ENCODE assay signal across 8 cellular contexts in genomic region chr9:131407717-131408195, GRCh38. TPM values are rescaled to one million over a fixed set of nuclear protein-coding genes. Genes with fewer than 3 reads are reported as not detected.
A peak's percentile ranks its signal among the peaks of the same experiment; 100 is the strongest.
DNase-seq lines count a peak whose midpoint lies in the region; ATAC-seq, FAIRE-seq and TF ChIP-seq lines count a peak whose summit lies in the region.

No MANE protein-coding gene starts in this region.

- TF ChIP-seq POLR2A in right lobe of liver (IDR thresholded peaks at IDR 0.05): no peak
- no peak for TF ChIP-seq POLR2A in GM12892 (IDR thresholded peaks at IDR 0.05; ENCODE audit: low read depth, low read length)

- H3K4me3 ChIP-seq in right lobe of liver: no peak overlapping the region

- H3K9me3 ChIP-seq in right lobe of liver: no peaks in the 10 kb centered on the region

- intact Hi-C loops in right lobe of liver (cut with DNase I): no loop called here

- H3K27me3 ChIP-seq in right lobe of liver: no peaks in the 10 kb centered on the region

- DNase-seq in NCI-H2081 (lab: John Stamatoyannopoulos, UW) (peak; percentile 33 to 45), NCI-H2081 treated with DMSO at 0.1 percent for 48 hours (lab: John Stamatoyannopoulos, UW) (no peak), T-helper 2 cell (peak in 3 of 5 experiments; percentile 43 to 74 (median 72)), dedifferentiated amniotic fluid mesenchymal stem cell (ENCODE audit: extremely low spot score) (peak; percentile 14), right lobe of liver (no peak), GM12892 (ENCODE audit: insufficient read length) (no peak), GM20000 (ENCODE audit: low spot score) (no peak)

- H3K36me3 ChIP-seq in right lobe of liver: no peaks in the 10 kb centered on the region

- WGBS in right lobe of liver (ENCODE audit: insufficient coverage, low coverage, low lambda C conversion rate, missing lambda C conversion rate): 28% methylated on average over 12 of the region's 13 CpGs

- TF ChIP-seq CTCF in right lobe of liver (IDR thresholded peaks at IDR 0.05) (peak; percentile 13 to 25 (median 18)), GM20000 (IDR thresholded peaks at IDR 0.05; ENCODE audit: extremely low read depth, missing control alignments) (no peak)

- peak; percentile 34 to 48 (median 40) for ATAC-seq in right lobe of liver

- no peak overlapping the region for H3K27ac ChIP-seq in right lobe of liver
- peak overlapping the region; percentile 83 for H3K27ac ChIP-seq in temporal lobe (ENCODE audit: low read depth, low read length)

- FAIRE-seq in GM12892 (lab: Jason Lieb, UNC): no peak

- peaks cover 0 to 75% (median 36%) of the 10 kb centered on the region in 4 donors for H3K4me1 ChIP-seq in right lobe of liver

RNA-seq across cellular contexts. Expression of gene PRRC2B, which starts 13.9 kb away (rescaled TPM):
- 10 to 100 TPM; 53.7 to 82.6 (median 57.3) TPM for total RNA-seq in right lobe of liver
- total RNA-seq in temporal lobe: 259 TPM
- 44.9 TPM for polyA plus RNA-seq in GM12892 (2012; ENCODE audit: missing spikeins)

Comparison
In these comparisons a context has a peak if more than half of its experiments do, and no peak if none do; other contexts are left out.
1. DNase-seq: peak in NCI-H2081 (2 of 2), T-helper 2 cell (3 of 5) and dedifferentiated amniotic fluid mesenchymal stem cell (single experiment); none in NCI-H2081 treated with DMSO at 0.1 percent for 48 hours (single experiment), right lobe of liver (0 of 3), GM12892 (single experiment) and GM20000 (single experiment).